14 cellular contexts compared by ENCODE assay signal in the genomic region with DNA sequence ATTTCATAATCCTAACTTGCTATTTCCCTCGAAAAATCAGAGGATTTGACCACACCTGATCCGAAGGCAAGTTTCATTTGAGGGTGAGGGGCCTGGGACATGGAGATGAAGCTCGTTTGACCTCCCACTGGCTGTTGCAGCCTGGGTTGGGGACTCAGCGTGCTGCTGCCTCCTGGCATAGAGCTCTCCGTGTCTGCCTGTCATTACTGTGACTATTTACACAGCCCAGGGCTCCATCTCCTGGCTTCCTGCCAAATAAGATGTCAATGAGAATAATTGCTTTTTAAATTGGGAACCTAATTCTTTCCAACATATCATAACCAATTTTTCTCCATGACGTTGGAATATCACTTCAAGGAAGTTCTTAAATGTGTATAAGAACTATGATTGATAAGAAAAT.
A peak's percentile ranks its signal among the peaks of the same experiment; 100 is the strongest.
DNase-seq lines count a peak whose midpoint lies in the region; ATAC-seq and TF ChIP-seq lines count a peak whose summit lies in the region.
"Had no signal": no experiment of that assay in that cellular context is flagged by ENCODE, and none has a peak within 500 bp of the region (broad histone marks: within the 10 kb centered on the region; RNA-seq: fewer than 3 reads in every experiment).

No MANE protein-coding gene starts in this region.

- no peak for ATAC-seq in HG02970 (IDR thresholded peaks at IDR 0.05; ENCODE audit: low FRiP score, unreplicated experiment)
- ATAC-seq: activated CD8-positive, alpha-beta T cell treated with anti-CD3 and anti-CD28 coated beads, Interleukin-2, amount 10 ng/mL, durations not matched to agents 7 days and 5 days; activated T-helper 17 cell treated with anti-CD3 and anti-CD28 coated beads, Interleukin-2, amount 50 U/mL, for 72 hours; sciatic nerve had no signal

- in situ Hi-C loops in GM13976 (cut with MboI; ENCODE audit: low sequenced_read_pairs, unreplicated experiment) = no loop called here

- no peak for TF ChIP-seq CTCF in GM13976 (IDR thresholded peaks at IDR 0.05; ENCODE audit: borderline replicate concordance, control extremely low read depth, extremely low read depth, insufficient read depth, missing control alignments)

- DNase-seq in DMS 273 (lab: John Stamatoyannopoulos, UW; ENCODE audit: unreplicated experiment) = peak; percentile 50
- no peak for DNase-seq in DMS 273 treated with DMSO at 0.1 percent for 48 hours (lab: John Stamatoyannopoulos, UW)
- peak; percentile 41 to 48 for DNase-seq in NCI-H1930 (lab: John Stamatoyannopoulos, UW)
- peak; percentile 63 for DNase-seq in NCI-H774 (lab: John Stamatoyannopoulos, UW)
- peak; percentile 46 for DNase-seq in left kidney (ENCODE audit: low read depth, low spot score)
- DNase-seq in GM13976 (ENCODE audit: low spot score) = no peak
- no peak for DNase-seq in activated CD4-positive, alpha-beta T cell treated with anti-CD3 and anti-CD28 coated beads for 1 hour
- DNase-seq: activated CD8-positive, alpha-beta T cell treated with anti-CD3 and anti-CD28 coated beads, Interleukin-2, amount 10 ng/mL, durations not matched to agents 7 days and 5 days; nucleus accumbens; stimulated activated CD4-positive, alpha-beta T cell treated with anti-CD3 and anti-CD28 coated beads, Interleukin-4, amount 100 ng/mL, for 24 hours; trophoblast cell had no signal

Comparison
In these comparisons a context has a peak if more than half of its experiments do, and no peak if none do; other contexts are left out.
1. DNase-seq: peak in DMS 273 (single experiment), NCI-H1930 (2 of 2), NCI-H774 (single experiment) and left kidney (single experiment); none in DMS 273 treated with DMSO at 0.1 percent for 48 hours (single experiment), GM13976 (single experiment) and activated CD4-positive, alpha-beta T cell treated with anti-CD3 and anti-CD28 coated beads for 1 hour (single experiment).